ENCODE assay signal across 8 cellular contexts in the genomic region with DNA sequence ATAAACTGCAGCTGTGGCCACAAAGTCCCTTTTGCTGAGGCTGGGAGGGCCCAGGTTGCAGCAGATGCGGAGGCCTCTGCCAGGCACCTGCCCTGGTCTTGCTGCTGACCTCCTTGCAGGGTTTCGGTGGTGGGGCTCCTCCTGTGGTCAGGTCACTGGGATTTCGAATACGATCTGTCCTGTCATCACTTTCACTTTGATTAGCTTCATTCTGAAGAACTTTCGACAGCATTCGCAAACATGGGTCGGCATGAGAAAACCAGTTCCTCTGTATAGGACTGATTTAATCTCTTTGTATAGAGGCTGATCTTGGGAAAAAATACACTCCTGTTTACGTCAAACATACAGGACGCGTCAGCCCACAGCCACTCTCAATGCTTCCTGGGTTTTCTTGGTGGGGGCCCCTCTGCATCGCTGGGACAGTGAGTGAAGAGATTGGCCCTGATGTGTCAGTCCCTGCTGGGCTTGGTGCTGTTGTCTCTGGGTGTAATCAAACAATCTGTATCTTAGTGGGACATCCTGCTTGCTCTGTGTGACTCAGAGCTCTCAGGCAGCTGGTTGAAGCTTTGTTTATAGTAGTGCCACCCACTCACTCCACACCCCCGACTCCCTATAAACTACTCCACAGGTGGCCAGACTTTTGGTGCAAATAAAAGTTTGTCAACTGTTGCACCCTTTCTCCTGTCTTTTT.
DNase-seq lines count a peak whose midpoint lies in the region; ATAC-seq and TF ChIP-seq lines count a peak whose summit lies in the region.

No MANE protein-coding gene starts in this region.

- peaks cover 3% of the 10 kb centered on the region for H3K36me3 Mint-ChIP-seq in activated naive CD4-positive, alpha-beta T cell treated with anti-CD3 and anti-CD28 coated beads, Interleukin-2, amount 10 ng/mL, durations not matched to agents 7 days and 5 days
- H3K36me3 Mint-ChIP-seq in naive thymus-derived CD4-positive, alpha-beta T cell = peaks cover 0 to 14% (median 0%) of the 10 kb centered on the region in 5 donors

- ATAC-seq in GM18519 (IDR thresholded peaks at IDR 0.05; ENCODE audit: low FRiP score, unreplicated experiment) = peak; percentile 51
- peak; percentile 92 for ATAC-seq in HG02798 (IDR thresholded peaks at IDR 0.05; ENCODE audit: poor library complexity, unreplicated experiment)
- ATAC-seq in naive thymus-derived CD4-positive, alpha-beta T cell = peak; percentile 93

- H3K36me3 ChIP-seq in OCI-LY3 (replicated peaks; ENCODE audit: low read depth, low read length) = no peaks in the 10 kb centered on the region
- no peaks in the 10 kb centered on the region for H3K36me3 ChIP-seq in naive thymus-derived CD4-positive, alpha-beta T cell (ENCODE audit: control insufficient read depth in 2 of 3, insufficient read depth in 3 of 3, low read length in 3 of 3)
- no peaks in the 10 kb centered on the region for H3K36me3 ChIP-seq in ovary

- no peaks in the 10 kb centered on the region for H4K20me1 ChIP-seq in OCI-LY3 (ENCODE audit: insufficient read depth, low read length)

- TF ChIP-seq EP300 in ovary (IDR thresholded peaks at IDR 0.05) = no peak

- peak overlapping the region; percentile 60 for H2AFZ ChIP-seq in OCI-LY3 (ENCODE audit: low read depth, low read length)

- intact Hi-C loops in naive thymus-derived CD4-positive, alpha-beta T cell (cut with micrococcal nuclease) = loop anchor here (1.0 to 5.0 kb wide), 16 partner anchors 29 to 585 kb away; partner anchors contain the start of genes CXCR4 (in 1 of the 2), DARS1 (in 1 of the 2) and UBXN4 (in 1 of the 2)
- intact Hi-C loops in ovary (cut with DNase I) = no loop called here

- peaks cover 41% of the 10 kb centered on the region for H3K4me1 ChIP-seq in OCI-LY3 (ENCODE audit: low read length)
- H3K4me1 ChIP-seq in naive thymus-derived CD4-positive, alpha-beta T cell (ENCODE audit: control insufficient read depth in 2 of 2, insufficient read depth in 2 of 2, low read length in 2 of 2) = peaks cover 17 to 44% of the 10 kb centered on the region in 2 donors
- no peaks in the 10 kb centered on the region for H3K4me1 ChIP-seq in ovary (ENCODE audit: insufficient read depth)

- 0 out of 2 replicates have a peak overlapping the region, but pooled peaks have one; percentile 26 for H3K9ac ChIP-seq in OCI-LY3 (ENCODE audit: low read length)

- 62 to 67% (median 66%) methylated on average over 12 of the region's 12 CpGs for WGBS in ovary, 3 donors

- POLR2A ChIA-PET in naive thymus-derived CD4-positive, alpha-beta T cell (lab: Charles Lee) = interaction anchor here (0.5 to 5.9 kb wide), 18 partner anchors 10 to 379 kb away, joined by 3 to 76 read pairs (median 4); partner anchors contain the start of gene DARS1

- H3K79me2 ChIP-seq in OCI-LY3 (ENCODE audit: low read length) = no peaks in the 10 kb centered on the region

- peak; percentile 83 for DNase-seq in activated naive CD4-positive, alpha-beta T cell treated with anti-CD3 and anti-CD28 coated beads, Interleukin-2, amount 10 ng/mL, durations not matched to agents 7 days and 5 days
- peak; percentile 28 to 90 (median 83) for DNase-seq in naive thymus-derived CD4-positive, alpha-beta T cell
- DNase-seq in ovary = no peak
- no peak for DNase-seq in cortex of kidney (lab: John Stamatoyannopoulos, UW)
- DNase-seq in HuH-7.5 (ENCODE audit: low spot score) = no peak

- CTCF ChIA-PET in activated naive CD4-positive, alpha-beta T cell treated with anti-CD3 and anti-CD28 coated beads, Interleukin-2, amount 10 ng/mL, durations not matched to agents 7 days and 5 days (lab: Charles Lee) = interaction anchor here (0.6 to 1.5 kb wide), 4 partner anchors 7 to 413 kb away, joined by 3 to 5 read pairs (median 3); no protein-coding TSS in a partner anchor
- CTCF ChIA-PET in naive thymus-derived CD4-positive, alpha-beta T cell (lab: Charles Lee) = interaction anchor here (0.6 to 1.5 kb wide), 7 partner anchors 22 to 413 kb away, joined by 3 to 6 read pairs (median 3); no protein-coding TSS in a partner anchor

- peak overlapping the region; percentile 59 for H3K4me3 ChIP-seq in OCI-LY3 (ENCODE audit: low read length)
- peak overlapping the region; percentile 38 for H3K4me3 ChIP-seq in naive thymus-derived CD4-positive, alpha-beta T cell (ENCODE audit: low read length)
- no peak overlapping the region for H3K4me3 ChIP-seq in ovary

- peak overlapping the region; percentile 92 for H3K27ac Mint-ChIP-seq in activated naive CD4-positive, alpha-beta T cell treated with anti-CD3 and anti-CD28 coated beads, Interleukin-2, amount 10 ng/mL, durations not matched to agents 7 days and 5 days
- H3K27ac Mint-ChIP-seq in naive thymus-derived CD4-positive, alpha-beta T cell = peak overlapping the region; percentile 93 to 99 (median 97)

- peak overlapping the region; percentile 32; the same call in 1 of the 2 replicates for H3K27ac ChIP-seq in OCI-LY3 (ENCODE audit: low read length)
- H3K27ac ChIP-seq in naive thymus-derived CD4-positive, alpha-beta T cell (ENCODE audit: low read depth, low read length) = peak overlapping the region; percentile 74
- H3K27ac ChIP-seq in ovary = no peak overlapping the region

- H3K27me3 Mint-ChIP-seq in activated naive CD4-positive, alpha-beta T cell treated with anti-CD3 and anti-CD28 coated beads, Interleukin-2, amount 10 ng/mL, durations not matched to agents 7 days and 5 days = peaks cover 4% of the 10 kb centered on the region
- H3K27me3 Mint-ChIP-seq in naive thymus-derived CD4-positive, alpha-beta T cell = no peaks in the 10 kb centered on the region

- no peak for TF ChIP-seq POLR2A in ovary (IDR thresholded peaks at IDR 0.05)

- TF ChIP-seq CTCF in OCI-LY3 (IDR thresholded peaks at IDR 0.05; ENCODE audit: low read depth, low read length) = no peak
- no peak for TF ChIP-seq CTCF in ovary (IDR thresholded peaks at IDR 0.05)

- peak overlapping the region; percentile 65 for H3K4me2 ChIP-seq in OCI-LY3 (ENCODE audit: low read length)

- H3K9me3 ChIP-seq in OCI-LY3 (ENCODE audit: insufficient read depth, low read length) (no peaks in the 10 kb centered on the region), ovary (no peaks in the 10 kb centered on the region)
- no peaks in the 10 kb centered on the region for H3K9me3 ChIP-seq in naive thymus-derived CD4-positive, alpha-beta T cell (ENCODE audit: control insufficient read depth in 2 of 3, low read length in 3 of 3)

- H3K4me1 Mint-ChIP-seq in activated naive CD4-positive, alpha-beta T cell treated with anti-CD3 and anti-CD28 coated beads, Interleukin-2, amount 10 ng/mL, durations not matched to agents 7 days and 5 days = peaks cover 57% of the 10 kb centered on the region
- peaks cover 43 to 73% (median 62%) of the 10 kb centered on the region in 7 donors for H3K4me1 Mint-ChIP-seq in naive thymus-derived CD4-positive, alpha-beta T cell

- peak overlapping the region; percentile 43 for H3K4me3 Mint-ChIP-seq in activated naive CD4-positive, alpha-beta T cell treated with anti-CD3 and anti-CD28 coated beads, Interleukin-2, amount 10 ng/mL, durations not matched to agents 7 days and 5 days
- H3K4me3 Mint-ChIP-seq in naive thymus-derived CD4-positive, alpha-beta T cell = peak overlapping the region; percentile 74 to 89 (median 82)

- H3K9me3 Mint-ChIP-seq in activated naive CD4-positive, alpha-beta T cell treated with anti-CD3 and anti-CD28 coated beads, Interleukin-2, amount 10 ng/mL, durations not matched to agents 7 days and 5 days = peaks cover 9% of the 10 kb centered on the region
- peaks cover 0 to 5% (median 0%) of the 10 kb centered on the region in 11 donors for H3K9me3 Mint-ChIP-seq in naive thymus-derived CD4-positive, alpha-beta T cell

- H3K27me3 ChIP-seq in OCI-LY3 (ENCODE audit: low read depth, low read length) (peaks cover 49% of the 10 kb centered on the region), ovary (no peaks in the 10 kb centered on the region)
- H3K27me3 ChIP-seq in naive thymus-derived CD4-positive, alpha-beta T cell (ENCODE audit: control insufficient read depth in 2 of 2, insufficient read depth in 2 of 2, low read length in 2 of 2) = no peaks in the 10 kb centered on the region

Comparison
In these comparisons a context has a peak if more than half of its experiments do, and no peak if none do; other contexts are left out.
1. H3K27ac ChIP-seq: peak in OCI-LY3 (single experiment) and naive thymus-derived CD4-positive, alpha-beta T cell (single experiment); none in ovary (0 of 2).
2. DNase-seq: peak in activated naive CD4-positive, alpha-beta T cell treated with anti-CD3 and anti-CD28 coated beads, Interleukin-2, amount 10 ng/mL, durations not matched to agents 7 days and 5 days (single experiment) and naive thymus-derived CD4-positive, alpha-beta T cell (9 of 9); none in ovary (0 of 5), cortex of kidney (single experiment) and HuH-7.5 (single experiment).
3. intact Hi-C loops: an anchor here in naive thymus-derived CD4-positive, alpha-beta T cell (1.0 to 5.0 kb wide); none called in ovary.
4. Peak in every context shown above with its lines, with median percentiles within 50 percentile points of each other: ATAC-seq.